ENCODE assay signal across 8 cellular contexts in the genomic region with DNA sequence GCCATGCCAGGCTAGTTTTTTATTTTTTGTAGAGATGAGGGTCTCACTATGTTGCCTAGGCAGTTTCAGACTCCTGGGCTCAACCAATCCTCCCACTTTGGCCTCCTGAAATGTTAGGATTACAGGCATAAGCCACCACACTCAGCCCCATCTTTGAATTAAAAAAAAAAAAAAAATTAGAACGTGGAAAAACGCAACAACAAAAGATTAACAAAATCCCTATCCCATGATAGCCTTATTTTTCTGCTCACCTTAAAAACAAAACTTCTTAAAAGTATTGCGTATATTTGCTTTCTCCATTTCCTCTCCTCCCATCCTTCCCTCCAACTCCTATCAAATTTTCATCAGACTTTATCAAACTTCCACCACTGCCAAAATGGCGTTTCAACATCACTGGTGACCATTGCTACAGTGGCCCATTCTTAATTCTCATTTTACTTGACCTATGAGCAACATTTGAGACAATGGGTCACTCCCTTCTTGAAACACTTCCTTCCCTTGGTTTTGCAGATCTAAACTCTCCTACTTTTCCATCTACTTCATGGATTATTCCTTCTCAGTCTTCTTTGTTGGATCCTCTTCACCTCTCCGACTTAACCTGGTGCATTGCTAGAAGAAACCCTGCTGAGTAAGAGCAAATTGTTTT. TPM values are rescaled to one million over a fixed set of nuclear protein-coding genes. Genes with fewer than 3 reads are reported as not detected.
A peak's percentile ranks its signal among the peaks of the same experiment; 100 is the strongest.
DNase-seq lines count a peak whose midpoint lies in the region; ATAC-seq and TF ChIP-seq lines count a peak whose summit lies in the region.

No MANE protein-coding gene starts in this region.

- H3K9me3 ChIP-seq in Karpas-422 (ENCODE audit: low read length) (peaks cover 6% of the 10 kb centered on the region; the same call in 1 of the 2 replicates), breast epithelium (peaks cover 0 to 3% of the 10 kb centered on the region in 2 donors), upper lobe of left lung (no peaks in the 10 kb centered on the region)

- TF ChIP-seq EP300 in upper lobe of left lung (IDR thresholded peaks at IDR 0.05) = no peak

- DNase-seq in NCI-H748 (lab: John Stamatoyannopoulos, UW; ENCODE audit: unreplicated experiment) (peak; percentile 78), NCI-H748 treated with DMSO at 0.1 percent for 48 hours (lab: John Stamatoyannopoulos, UW) (no peak), Karpas-422 (no peak), breast epithelium (ENCODE audit: low spot score in 2 of 2) (no peak), lower leg skin (ENCODE audit: low spot score in 2 of 2) (no peak), upper lobe of left lung (no peak), activated gamma-delta T cell treated with Interleukin-2 at 50 U/mL for 16 hours (no peak)

- H3K4me3 ChIP-seq in Karpas-422 (ENCODE audit: low read length) (peak overlapping the region; percentile 78), breast epithelium (peak overlapping the region; percentile 54 to 73 (median 71)), lower leg skin (ENCODE audit: low read depth, poor library complexity, severe bottlenecking) (peak overlapping the region; percentile 59), upper lobe of left lung (peak overlapping the region; percentile 22 to 68 (median 57))

- intact Hi-C loops in breast epithelium (cut with DNase I; ENCODE audit: low total_unique reads) = no loop called here
- intact Hi-C loops in lower leg skin (cut with DNase I; ENCODE audit: low total_unique reads) = no loop called here

- H3K4me1 ChIP-seq in Karpas-422 (ENCODE audit: low read length) (peaks cover 23% of the 10 kb centered on the region), breast epithelium (no peaks in the 10 kb centered on the region), upper lobe of left lung (peaks cover 14 to 20% (median 15%) of the 10 kb centered on the region in 4 donors)

- H4K20me1 ChIP-seq in Karpas-422 (ENCODE audit: insufficient read depth, low read depth, low read length) = no peaks in the 10 kb centered on the region

- peaks cover 22% of the 10 kb centered on the region for H3K36me3 ChIP-seq in Karpas-422 (ENCODE audit: insufficient read depth, low read length)
- H3K36me3 ChIP-seq in breast epithelium = no peaks in the 10 kb centered on the region
- H3K36me3 ChIP-seq in upper lobe of left lung = no peaks in the 10 kb centered on the region

- peak overlapping the region; percentile 73 for H3K9ac ChIP-seq in Karpas-422 (ENCODE audit: low read length)

- H3K79me2 ChIP-seq in Karpas-422 (ENCODE audit: low read length) = peaks cover 10% of the 10 kb centered on the region; the same call in 1 of the 2 replicates

- TF ChIP-seq CTCF in breast epithelium (IDR thresholded peaks at IDR 0.05) (no peak), lower leg skin (IDR thresholded peaks at IDR 0.05) (no peak), upper lobe of left lung (IDR thresholded peaks at IDR 0.05) (no peak)

- WGBS in lower leg skin, 2 donors = 27 to 36% methylated on average over 5 of the region's 5 CpGs
- 24 to 36% methylated on average over 5 of the region's 5 CpGs for WGBS in upper lobe of left lung, 2 donors

- H3K9me2 ChIP-seq in Karpas-422 (replicated peaks; ENCODE audit: insufficient read depth, low read length) = no peaks in the 10 kb centered on the region

- peak overlapping the region; percentile 99 for H3K4me2 ChIP-seq in Karpas-422 (ENCODE audit: low read depth, low read length, poor library complexity, severe bottlenecking)

- H2AFZ ChIP-seq in Karpas-422 (ENCODE audit: low read length) = peak overlapping the region; percentile 98

- no peaks in the 10 kb centered on the region for H3K27me3 ChIP-seq in Karpas-422 (ENCODE audit: low read length)
- H3K27me3 ChIP-seq in breast epithelium = no peaks in the 10 kb centered on the region
- H3K27me3 ChIP-seq in upper lobe of left lung = no peaks in the 10 kb centered on the region

- H3K27ac ChIP-seq in Karpas-422 (ENCODE audit: low read length) (no peak overlapping the region), breast epithelium (peak overlapping the region; percentile 79 to 87), upper lobe of left lung (peak overlapping the region; percentile 82 to 89 (median 83))

- TF ChIP-seq POLR2A in breast epithelium (IDR thresholded peaks at IDR 0.05) = no peak
- no peak for TF ChIP-seq POLR2A in lower leg skin (IDR thresholded peaks at IDR 0.05)
- no peak for TF ChIP-seq POLR2A in upper lobe of left lung (IDR thresholded peaks at IDR 0.05)

- peak in 1 of 2 donors; percentile 55 for ATAC-seq in upper lobe of left lung (ENCODE audit: low FRiP score in 2 of 2)
- no peak for ATAC-seq in GM19328 (IDR thresholded peaks at IDR 0.05; ENCODE audit: unreplicated experiment)

RNA-seq across cellular contexts. Expression of gene ZNF684, which starts 0.6 kb away (rescaled TPM):
- 3.4 and 8.5 TPM in 2 replicates for total RNA-seq in Karpas-422 (2014; rRNA removed; shearing (Covaris generic); ENCODE audit: low replicate concordance)
- total RNA-seq in breast epithelium = 1 to 10 TPM; 4.0 to 8.2 (median 5.9) TPM
- total RNA-seq in lower leg skin = 1 to 10 TPM; 1.5 to 4.9 (median 3.5) TPM
- total RNA-seq in upper lobe of left lung = 1 to 10 TPM; 1.2 to 5.3 (median 3.5) TPM

RNA-seq across cellular contexts. Expression of gene EXO5, which starts 22.3 kb away (rescaled TPM):
- 5.2 and 9.1 TPM in 2 replicates for total RNA-seq in Karpas-422 (2014; rRNA removed; shearing (Covaris generic); ENCODE audit: low replicate concordance)
- total RNA-seq in breast epithelium (10 to 100 TPM in 2 of 3 donors, 1 to 10 TPM in 1; 5.6 to 16.7 (median 11.5) TPM), lower leg skin (1 to 10 TPM; 4.2 to 6.0 (median 5.1) TPM), upper lobe of left lung (10 to 100 TPM in 2 of 6 donors, 1 to 10 TPM in 4; 5.5 to 30.4 (median 9.9) TPM)

RNA-seq across cellular contexts. Expression of gene ZFP69, which starts 53.8 kb away (rescaled TPM):
- total RNA-seq in Karpas-422 (2014; rRNA removed; shearing (Covaris generic); ENCODE audit: low replicate concordance) = 13.5 and 14.5 TPM in 2 replicates
- total RNA-seq in breast epithelium = 1 to 10 TPM; 2.2 to 4.8 (median 4.6) TPM
- total RNA-seq in lower leg skin = 1 to 10 TPM in 3 of 4 donors, under 1 TPM in 1; 0.88 to 3.1 (median 1.6) TPM
- 1 to 10 TPM; 1.3 to 5.2 (median 3.1) TPM for total RNA-seq in upper lobe of left lung
